Comparison of ENCODE assay signal across 17 cellular contexts in the genomic region with DNA sequence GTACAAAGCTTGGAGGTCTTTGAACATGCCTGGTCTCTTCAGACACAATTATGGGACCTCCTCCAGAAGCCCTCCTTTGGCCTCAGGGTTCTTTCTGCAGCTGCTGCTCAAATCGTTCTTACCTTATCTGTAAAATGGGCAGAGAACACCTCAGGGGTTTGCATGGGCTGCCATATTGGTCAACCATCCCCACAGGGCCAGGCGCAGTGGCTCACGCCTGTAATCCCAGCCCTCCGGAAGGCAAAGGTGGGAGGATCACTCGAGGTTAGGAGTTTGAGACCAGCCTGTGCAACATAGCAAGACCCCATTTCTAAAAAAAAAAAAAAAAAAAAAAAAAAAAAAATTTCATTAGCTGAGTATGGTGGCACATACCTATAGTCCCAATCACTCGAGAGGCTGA. TPM values are rescaled to one million over a fixed set of nuclear protein-coding genes. Genes with fewer than 3 reads are reported as not detected.
DNase-seq lines count a peak whose midpoint lies in the region; ATAC-seq and TF ChIP-seq lines count a peak whose summit lies in the region.
"Had no signal": no experiment of that assay in that cellular context is flagged by ENCODE, and none has a peak within 500 bp of the region (broad histone marks: within the 10 kb centered on the region; RNA-seq: fewer than 3 reads in every experiment).

No MANE protein-coding gene starts in this region.

- POLR2A ChIA-PET in naive thymus-derived CD8-positive, alpha-beta T cell (lab: Charles Lee): no interaction called here

- no peak for TF ChIP-seq CTCF in CD14-positive monocyte (IDR thresholded peaks at IDR 0.05)

- peaks cover 2 to 9% (median 5%) of the 10 kb centered on the region in 3 donors for H3K27me3 Mint-ChIP-seq in CD14-positive monocyte (ENCODE audit: low read depth in 3 of 3)
- no peaks in the 10 kb centered on the region for H3K27me3 Mint-ChIP-seq in T-helper 17 cell
- H3K27me3 Mint-ChIP-seq in naive thymus-derived CD8-positive, alpha-beta T cell: no peaks in the 10 kb centered on the region
- H3K27me3 Mint-ChIP-seq: CD4-positive, alpha-beta T cell had no signal

- H3K4me1 Mint-ChIP-seq in CD14-positive monocyte (no peaks in the 10 kb centered on the region), T-helper 17 cell (peaks cover 60% of the 10 kb centered on the region)
- H3K4me1 Mint-ChIP-seq in naive thymus-derived CD8-positive, alpha-beta T cell: peaks cover 36 to 87% (median 74%) of the 10 kb centered on the region in 4 donors

- ATAC-seq in T-helper 17 cell: no peak
- ATAC-seq in naive thymus-derived CD8-positive, alpha-beta T cell: no peak
- ATAC-seq in GM18858 (IDR thresholded peaks at IDR 0.05; ENCODE audit: unreplicated experiment): no peak
- ATAC-seq: Right ventricle myocardium inferior had no signal

- no peaks in the 10 kb centered on the region for H3K36me3 Mint-ChIP-seq in CD14-positive monocyte
- no peaks in the 10 kb centered on the region for H3K36me3 Mint-ChIP-seq in T-helper 17 cell (ENCODE audit: low read depth)
- no peaks in the 10 kb centered on the region for H3K36me3 Mint-ChIP-seq in naive thymus-derived CD8-positive, alpha-beta T cell

- H3K4me3 Mint-ChIP-seq in CD14-positive monocyte (no peak overlapping the region), T-helper 17 cell (no peak overlapping the region)
- H3K4me3 Mint-ChIP-seq in naive thymus-derived CD8-positive, alpha-beta T cell: peak overlapping the region in 1 of 10 donors; percentile 13

- intact Hi-C loops in CD14-positive monocyte (cut with micrococcal nuclease): no loop called here

- peak; percentile 48 for DNase-seq in activated CD8-positive, alpha-beta memory T cell treated with anti-CD3 and anti-CD28 coated beads, Interleukin-2, amount 50 U/mL, for 48 hours
- DNase-seq in activated CD8-positive, alpha-beta memory T cell treated with anti-CD3 and anti-CD28 coated beads for 24 hours: no peak
- peak; percentile 30 for DNase-seq in CD14-positive monocyte (ENCODE audit: low spot score)
- no peak for DNase-seq in T-helper 17 cell
- no peak for DNase-seq in naive thymus-derived CD8-positive, alpha-beta T cell
- no peak for DNase-seq in foreskin melanocyte
- DNase-seq: CD4-positive, alpha-beta T cell; KBM-7; MM.1S; NCI-H2029 treated with DMSO at 0.1 percent for 48 hours; NCI-H446 treated with DMSO at 0.1 percent for 48 hours; NCI-H526; PC-9; SJCRH30 had no signal

- no peaks in the 10 kb centered on the region for H3K9me3 Mint-ChIP-seq in CD14-positive monocyte
- no peaks in the 10 kb centered on the region for H3K9me3 Mint-ChIP-seq in naive thymus-derived CD8-positive, alpha-beta T cell
- H3K9me3 Mint-ChIP-seq: CD4-positive, alpha-beta T cell had no signal

- H3K27ac Mint-ChIP-seq in CD14-positive monocyte (no peak overlapping the region), T-helper 17 cell (peak overlapping the region; percentile 60)
- H3K27ac Mint-ChIP-seq in naive thymus-derived CD8-positive, alpha-beta T cell: peak overlapping the region in 6 of 10 donors; percentile 11 to 99 (median 29)

- no peaks in the 10 kb centered on the region for H3K9me3 ChIP-seq in T-helper 17 cell (ENCODE audit: control insufficient read depth, low read length, poor library complexity, severe bottlenecking)
- H3K9me3 ChIP-seq: SJCRH30 had no signal

RNA-seq across cellular contexts. Expression of a gene that starts 29.1 kb away (rescaled TPM):
- polyA plus RNA-seq in CD14-positive monocyte: under 1 TPM; 0.83 to 0.84 TPM
- total RNA-seq in T-helper 17 cell: 100 to 1,000 TPM; 308 to 405 TPM
- 100 to 1,000 TPM; 910 to 911 TPM for total RNA-seq in naive thymus-derived CD8-positive, alpha-beta T cell
- polyA plus RNA-seq in naive thymus-derived CD8-positive, alpha-beta T cell: 100 to 1,000 TPM; 207 to 600 (median 328) TPM
- total RNA-seq: HT1080 had no signal

Comparison
In these comparisons a context has a peak if more than half of its experiments do, and no peak if none do; other contexts are left out.
1. DNase-seq: peak in activated CD8-positive, alpha-beta memory T cell treated with anti-CD3 and anti-CD28 coated beads, Interleukin-2, amount 50 U/mL, for 48 hours (single experiment) and CD14-positive monocyte (single experiment); none in activated CD8-positive, alpha-beta memory T cell treated with anti-CD3 and anti-CD28 coated beads for 24 hours (single experiment), T-helper 17 cell (0 of 3), naive thymus-derived CD8-positive, alpha-beta T cell (0 of 10) and foreskin melanocyte (single experiment).
2. H3K27ac Mint-ChIP-seq: peak in T-helper 17 cell (single experiment) and naive thymus-derived CD8-positive, alpha-beta T cell (6 of 10); none in CD14-positive monocyte (0 of 7).